Comparison of ENCODE assay signal across 27 cellular contexts in the genomic region with DNA sequence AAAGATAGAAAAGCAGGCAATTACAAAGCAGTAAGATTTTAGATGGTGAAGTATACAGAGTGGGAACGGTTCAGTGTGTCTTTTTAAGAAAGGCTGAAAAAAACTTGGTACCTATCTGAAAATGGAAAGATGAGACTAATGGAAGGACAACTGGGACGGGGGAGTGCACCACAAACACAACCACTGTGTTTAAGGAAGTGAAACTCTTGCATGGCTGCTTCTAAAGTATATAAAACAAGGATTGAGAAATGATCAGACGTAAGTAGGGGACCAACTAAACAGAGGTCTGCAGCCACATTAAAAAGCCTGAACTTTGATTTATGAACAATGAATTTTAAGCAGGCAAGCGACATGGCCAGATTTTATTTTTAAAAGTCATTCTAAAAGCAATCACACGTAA.
DNase-seq lines count a peak whose midpoint lies in the region; ATAC-seq and TF ChIP-seq lines count a peak whose summit lies in the region.
"Had no signal": no experiment of that assay in that cellular context is flagged by ENCODE, and none has a peak within 500 bp of the region (broad histone marks: within the 10 kb centered on the region; RNA-seq: fewer than 3 reads in every experiment).

No MANE protein-coding gene starts in this region.

- TF ChIP-seq EP300 in sigmoid colon (IDR thresholded peaks at IDR 0.05) = no peak

- TF ChIP-seq CTCF in sigmoid colon (IDR thresholded peaks at IDR 0.05) = no peak

- intact Hi-C loops in sigmoid colon (cut with DNase I) = no loop called here

- no peaks in the 10 kb centered on the region for H3K9me3 ChIP-seq in sigmoid colon
- H3K9me3 ChIP-seq: BE2C, gastrocnemius medialis, left ventricle myocardium inferior, prostate gland had no signal

- 54 to 55% methylated on average over 5 of the region's 5 CpGs for WGBS in sigmoid colon, 2 donors

- no peaks in the 10 kb centered on the region for H3K4me1 ChIP-seq in sigmoid colon
- H3K4me1 ChIP-seq: BE2C, gastrocnemius medialis, left ventricle myocardium inferior, prostate gland had no signal

- no peak overlapping the region for H3K27ac ChIP-seq in sigmoid colon
- H3K27ac ChIP-seq: gastrocnemius medialis, left ventricle myocardium inferior, prostate gland had no signal

- TF ChIP-seq POLR2A in GM18505 (IDR thresholded peaks at IDR 0.05; ENCODE audit: borderline replicate concordance, extremely low read depth, insufficient read depth, insufficient read length) = no peak
- no peak for TF ChIP-seq POLR2A in sigmoid colon (IDR thresholded peaks at IDR 0.05)

- no peaks in the 10 kb centered on the region for H3K36me3 ChIP-seq in sigmoid colon
- H3K36me3 ChIP-seq: BE2C, gastrocnemius medialis, left ventricle myocardium inferior, prostate gland had no signal

- no peaks in the 10 kb centered on the region for H3K27me3 ChIP-seq in sigmoid colon
- H3K27me3 ChIP-seq: gastrocnemius medialis had no signal

- DNase-seq in NOMO-1 (lab: John Stamatoyannopoulos, UW; ENCODE audit: unreplicated experiment in 2 of 2) (peak; percentile 63 to 93), SKM-1 treated with dmso at 0.1 percent for 144 hours (lab: John Stamatoyannopoulos, UW; ENCODE audit: unreplicated experiment) (peak; percentile 11), OCI-M2 (lab: John Stamatoyannopoulos, UW; ENCODE audit: unreplicated experiment) (no peak), sigmoid colon (no peak), HK-2 (ENCODE audit: unreplicated experiment) (no peak)
- DNase-seq: activated naive CD4-positive, alpha-beta T cell treated with anti-CD3 and anti-CD28 coated beads for 36 hours; BE2C; cerebellar nuclear complex; DMS53; gastrocnemius medialis; GDM1; hypothalamus; left ventricle myocardium inferior; MM.1S; NCI-H1694; NCI-H2171; NCI-H510A treated with DMSO at 0.1 percent for 48 hours; stimulated activated naive CD4-positive, alpha-beta T cell treated with Interleukin-2 at 50 U/mL for 16 hours; SW 1271; T-helper 9 cell had no signal

- H3K4me3 ChIP-seq in sigmoid colon = no peak overlapping the region
- H3K4me3 ChIP-seq: gastrocnemius medialis, GM23338, left ventricle myocardium inferior, prostate gland had no signal

- peak; percentile 64 for ATAC-seq in GM18505 (IDR thresholded peaks at IDR 0.05; ENCODE audit: unreplicated experiment)
- peak; percentile 60 for ATAC-seq in HG03432 (IDR thresholded peaks at IDR 0.05; ENCODE audit: unreplicated experiment)
- ATAC-seq in GM18873 (IDR thresholded peaks at IDR 0.05; ENCODE audit: low FRiP score, unreplicated experiment) = no peak
- ATAC-seq: gastrocnemius medialis, GM23338, Right ventricle myocardium inferior, WTC11 had no signal

Comparison
In these comparisons a context has a peak if more than half of its experiments do, and no peak if none do; other contexts are left out.
1. DNase-seq: peak in NOMO-1 (2 of 2) and SKM-1 treated with dmso at 0.1 percent for 144 hours (single experiment); none in OCI-M2 (single experiment), sigmoid colon (single experiment) and HK-2 (single experiment).